9 cellular contexts compared by ENCODE assay signal in the genomic region with DNA sequence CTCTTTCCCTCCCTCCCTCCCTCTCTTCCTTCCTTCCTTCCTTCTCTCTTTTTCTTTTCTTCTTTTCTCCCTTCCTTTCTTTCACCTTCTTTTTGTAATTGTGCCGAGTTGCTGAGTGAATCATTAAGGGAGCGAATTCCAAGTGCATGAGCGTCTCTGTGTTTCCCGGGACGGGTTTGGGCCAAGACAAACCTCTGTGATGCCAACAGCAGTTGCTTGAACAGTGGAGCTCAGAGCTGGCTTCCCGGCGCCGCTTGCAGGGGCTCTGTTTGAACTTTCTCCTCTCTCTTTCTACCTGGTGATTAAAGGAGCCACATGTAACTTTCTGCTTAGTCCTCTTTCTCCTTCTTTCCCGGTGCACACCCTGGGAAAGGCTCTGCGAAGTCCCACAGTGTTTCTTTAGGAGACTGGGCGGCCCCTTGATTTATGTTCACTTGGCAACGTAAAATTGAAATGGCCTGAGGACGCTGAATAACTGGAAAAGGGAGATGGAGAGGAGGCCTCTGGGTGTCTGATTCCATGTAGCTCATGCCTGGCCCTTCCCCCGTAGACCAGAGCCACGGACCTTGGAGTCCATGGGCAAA. TPM values are rescaled to one million over a fixed set of nuclear protein-coding genes. Genes with fewer than 3 reads are reported as not detected.
DNase-seq lines count a peak whose midpoint lies in the region; ATAC-seq and TF ChIP-seq lines count a peak whose summit lies in the region.
"Had no signal": no experiment of that assay in that cellular context is flagged by ENCODE, and none has a peak within 500 bp of the region (broad histone marks: within the 10 kb centered on the region; RNA-seq: fewer than 3 reads in every experiment).

No MANE protein-coding gene starts in this region.

- peak overlapping the region; percentile 65 for H3K4me2 ChIP-seq in neural progenitor cell

- no peaks in the 10 kb centered on the region for H3F3A ChIP-seq in neural progenitor cell (ENCODE audit: low read depth)

- H3K27ac Mint-ChIP-seq in neural progenitor cell, result no peak overlapping the region

- H3K27ac ChIP-seq in neural progenitor cell, result no peak overlapping the region

- CTCF ChIA-PET in AG04449 (lab: Yijun Ruan, JAX), result no interaction called here

- no peak for ATAC-seq in HG02588 (IDR thresholded peaks at IDR 0.05; ENCODE audit: unreplicated experiment)

- no peak overlapping the region for H3K4me3 Mint-ChIP-seq in neural progenitor cell

- H3K27me3 ChIP-seq in NT2/D1 (ENCODE audit: insufficient read depth, insufficient read length), result no peaks in the 10 kb centered on the region
- H3K27me3 ChIP-seq in neural progenitor cell, result no peaks in the 10 kb centered on the region

- DNase-seq in AG04449 (ENCODE audit: low read depth, low spot score) (peak; percentile 79), NT2/D1 (ENCODE audit: low read depth, low spot score) (no peak), fibroblast of gingiva (ENCODE audit: low read depth) (peak; percentile 87), neural progenitor cell (ENCODE audit: low spot score) (no peak), DMS114 treated with DMSO at 0.1 percent for 48 hours (lab: John Stamatoyannopoulos, UW; ENCODE audit: unreplicated experiment) (no peak), SIG-M5 treated with dmso at 0.1 percent for 504 hours (lab: John Stamatoyannopoulos, UW; ENCODE audit: unreplicated experiment) (no peak), NCI-H2171 (lab: John Stamatoyannopoulos, UW) (no peak)

- H4K20me1 ChIP-seq in neural progenitor cell (ENCODE audit: low read depth), result no peaks in the 10 kb centered on the region

- H3K9me3 ChIP-seq in NT2/D1 (ENCODE audit: insufficient read depth, low read length), result no peaks in the 10 kb centered on the region
- no peaks in the 10 kb centered on the region for H3K9me3 ChIP-seq in neural progenitor cell (ENCODE audit: low read depth)

- peak overlapping the region; percentile 51 for H3K9ac ChIP-seq in NT2/D1 (ENCODE audit: insufficient read length, low read depth)
- no peak overlapping the region for H3K9ac ChIP-seq in neural progenitor cell

- TF ChIP-seq CTCF in AG04449 (IDR thresholded peaks at IDR 0.05; ENCODE audit: insufficient read depth, low read length, missing control alignments), result no peak
- TF ChIP-seq CTCF in neural progenitor cell (IDR thresholded peaks at IDR 0.05), result no peak

- POLR2A ChIA-PET in AG04449 (lab: Yijun Ruan, JAX), result interaction anchor here (0.6 to 1.5 kb wide), 5 partner anchors 8 to 212 kb away, joined by 3 to 5 read pairs (median 3); no protein-coding TSS in a partner anchor

- H3K79me2 ChIP-seq in neural progenitor cell (ENCODE audit: low read depth), result no peaks in the 10 kb centered on the region

- H3K27me3 Mint-ChIP-seq in neural progenitor cell (ENCODE audit: insufficient read depth, low read depth), result peaks cover 4% of the 10 kb centered on the region

- peaks cover 48% of the 10 kb centered on the region for H3K4me1 Mint-ChIP-seq in neural progenitor cell

- H2AFZ ChIP-seq in neural progenitor cell (replicated peaks), result peak overlapping the region; percentile 68

- H3K9me3 Mint-ChIP-seq in neural progenitor cell, result no peaks in the 10 kb centered on the region

- H3K4me1 ChIP-seq in NT2/D1 (ENCODE audit: insufficient read depth, insufficient read length) (peaks cover 10% of the 10 kb centered on the region), neural progenitor cell (peaks cover 24% of the 10 kb centered on the region)

- peak overlapping the region; percentile 46 for H3K4me3 ChIP-seq in AG04449 (ENCODE audit: low read depth, low read length)
- H3K4me3 ChIP-seq in NT2/D1 (ENCODE audit: insufficient read length, low read depth), result no peak overlapping the region
- H3K4me3 ChIP-seq in neural progenitor cell, result no peak overlapping the region

- H3K36me3 ChIP-seq in NT2/D1 (ENCODE audit: insufficient read depth, insufficient read length, low read length), result no peaks in the 10 kb centered on the region
- no peaks in the 10 kb centered on the region for H3K36me3 ChIP-seq in neural progenitor cell

- no peaks in the 10 kb centered on the region for H3K36me3 Mint-ChIP-seq in neural progenitor cell

RNA-seq across cellular contexts. Expression of gene MAP1LC3B2, which starts 33.7 kb away (rescaled TPM):
- total RNA-seq in neural progenitor cell (ENCODE audit: low replicate concordance), result 0.39 and 1.5 TPM in 2 replicates
- total RNA-seq: urinary bladder had no signal

Comparison
In these comparisons a context has a peak if more than half of its experiments do, and no peak if none do; other contexts are left out.
1. DNase-seq: peak in AG04449 (single experiment) and fibroblast of gingiva (single experiment); none in NT2/D1 (single experiment), neural progenitor cell (single experiment), DMS114 treated with DMSO at 0.1 percent for 48 hours (single experiment), SIG-M5 treated with dmso at 0.1 percent for 504 hours (single experiment) and NCI-H2171 (single experiment).